In the genomic region with DNA sequence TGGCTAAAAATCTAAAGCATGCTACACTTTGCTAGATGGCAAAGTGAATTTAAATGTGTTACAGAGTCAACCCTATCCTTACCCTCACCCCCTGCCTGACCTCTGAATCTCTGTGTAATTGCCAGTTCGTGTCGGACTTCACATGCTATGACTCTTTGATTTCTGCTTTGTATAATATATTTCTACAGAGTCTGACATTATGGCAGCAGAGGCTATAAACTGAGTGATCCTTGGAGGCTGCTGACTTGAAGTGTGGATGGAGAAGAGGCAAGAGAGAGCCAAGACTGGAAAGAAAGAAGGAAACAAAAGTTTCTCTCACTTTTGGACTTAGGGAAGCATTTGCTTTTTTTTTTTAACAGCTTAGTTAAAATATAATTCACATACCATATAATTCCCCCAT, we compare ENCODE assay signal across 1 cellular context.
TF ChIP-seq lines count a peak whose summit lies in the region.

No MANE protein-coding gene starts in this region.

TF ChIP-seq in GM23338, 12 proteins besides CTCF, POLR2A, EP300 and RAD21 (continued from another document):
- TF ChIP-seq, protein P1, sequence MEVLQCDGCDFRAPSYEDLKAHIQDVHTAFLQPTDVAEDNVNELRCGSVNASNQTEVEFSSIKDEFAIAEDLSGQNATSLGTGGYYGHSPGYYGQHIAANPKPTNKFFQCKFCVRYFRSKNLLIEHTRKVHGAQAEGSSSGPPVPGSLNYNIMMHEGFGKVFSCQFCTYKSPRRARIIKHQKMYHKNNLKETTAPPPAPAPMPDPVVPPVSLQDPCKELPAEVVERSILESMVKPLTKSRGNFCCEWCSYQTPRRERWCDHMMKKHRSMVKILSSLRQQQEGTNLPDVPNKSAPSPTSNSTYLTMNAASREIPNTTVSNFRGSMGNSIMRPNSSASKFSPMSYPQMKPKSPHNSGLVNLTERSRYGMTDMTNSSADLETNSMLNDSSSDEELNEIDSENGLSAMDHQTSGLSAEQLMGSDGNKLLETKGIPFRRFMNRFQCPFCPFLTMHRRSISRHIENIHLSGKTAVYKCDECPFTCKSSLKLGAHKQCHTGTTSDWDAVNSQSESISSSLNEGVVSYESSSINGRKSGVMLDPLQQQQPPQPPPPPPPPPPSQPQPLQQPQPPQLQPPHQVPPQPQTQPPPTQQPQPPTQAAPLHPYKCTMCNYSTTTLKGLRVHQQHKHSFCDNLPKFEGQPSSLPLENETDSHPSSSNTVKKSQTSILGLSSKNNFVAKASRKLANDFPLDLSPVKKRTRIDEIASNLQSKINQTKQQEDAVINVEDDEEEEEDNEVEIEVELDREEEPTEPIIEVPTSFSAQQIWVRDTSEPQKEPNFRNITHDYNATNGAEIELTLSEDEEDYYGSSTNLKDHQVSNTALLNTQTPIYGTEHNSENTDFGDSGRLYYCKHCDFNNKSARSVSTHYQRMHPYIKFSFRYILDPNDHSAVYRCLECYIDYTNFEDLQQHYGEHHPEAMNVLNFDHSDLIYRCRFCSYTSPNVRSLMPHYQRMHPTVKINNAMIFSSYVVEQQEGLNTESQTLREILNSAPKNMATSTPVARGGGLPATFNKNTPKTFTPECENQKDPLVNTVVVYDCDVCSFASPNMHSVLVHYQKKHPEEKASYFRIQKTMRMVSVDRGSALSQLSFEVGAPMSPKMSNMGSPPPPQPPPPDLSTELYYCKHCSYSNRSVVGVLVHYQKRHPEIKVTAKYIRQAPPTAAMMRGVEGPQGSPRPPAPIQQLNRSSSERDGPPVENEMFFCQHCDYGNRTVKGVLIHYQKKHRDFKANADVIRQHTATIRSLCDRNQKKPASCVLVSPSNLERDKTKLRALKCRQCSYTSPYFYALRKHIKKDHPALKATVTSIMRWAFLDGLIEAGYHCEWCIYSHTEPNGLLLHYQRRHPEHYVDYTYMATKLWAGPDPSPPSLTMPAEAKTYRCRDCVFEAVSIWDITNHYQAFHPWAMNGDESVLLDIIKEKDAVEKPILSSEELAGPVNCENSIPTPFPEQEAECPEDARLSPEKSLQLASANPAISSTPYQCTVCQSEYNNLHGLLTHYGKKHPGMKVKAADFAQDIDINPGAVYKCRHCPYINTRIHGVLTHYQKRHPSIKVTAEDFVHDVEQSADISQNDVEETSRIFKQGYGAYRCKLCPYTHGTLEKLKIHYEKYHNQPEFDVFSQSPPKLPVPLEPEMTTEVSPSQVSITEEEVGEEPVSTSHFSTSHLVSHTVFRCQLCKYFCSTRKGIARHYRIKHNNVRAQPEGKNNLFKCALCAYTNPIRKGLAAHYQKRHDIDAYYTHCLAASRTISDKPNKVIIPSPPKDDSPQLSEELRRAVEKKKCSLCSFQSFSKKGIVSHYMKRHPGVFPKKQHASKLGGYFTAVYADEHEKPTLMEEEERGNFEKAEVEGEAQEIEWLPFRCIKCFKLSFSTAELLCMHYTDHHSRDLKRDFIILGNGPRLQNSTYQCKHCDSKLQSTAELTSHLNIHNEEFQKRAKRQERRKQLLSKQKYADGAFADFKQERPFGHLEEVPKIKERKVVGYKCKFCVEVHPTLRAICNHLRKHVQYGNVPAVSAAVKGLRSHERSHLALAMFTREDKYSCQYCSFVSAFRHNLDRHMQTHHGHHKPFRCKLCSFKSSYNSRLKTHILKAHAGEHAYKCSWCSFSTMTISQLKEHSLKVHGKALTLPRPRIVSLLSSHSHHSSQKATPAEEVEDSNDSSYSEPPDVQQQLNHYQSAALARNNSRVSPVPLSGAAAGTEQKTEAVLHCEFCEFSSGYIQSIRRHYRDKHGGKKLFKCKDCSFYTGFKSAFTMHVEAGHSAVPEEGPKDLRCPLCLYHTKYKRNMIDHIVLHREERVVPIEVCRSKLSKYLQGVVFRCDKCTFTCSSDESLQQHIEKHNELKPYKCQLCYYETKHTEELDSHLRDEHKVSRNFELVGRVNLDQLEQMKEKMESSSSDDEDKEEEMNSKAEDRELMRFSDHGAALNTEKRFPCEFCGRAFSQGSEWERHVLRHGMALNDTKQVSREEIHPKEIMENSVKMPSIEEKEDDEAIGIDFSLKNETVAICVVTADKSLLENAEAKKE (CRISPR knock-in tag; IDR thresholded peaks at IDR 0.05): no peak
- TF ChIP-seq ZNF331 (CRISPR knock-in tag; IDR thresholded peaks at IDR 0.05; ENCODE audit: low read depth) (no peak), CREB1 (CRISPR knock-in tag; IDR thresholded peaks at IDR 0.05; ENCODE audit: low read depth) (no peak), JUNB (IDR thresholded peaks at IDR 0.05; ENCODE audit: unreplicated experiment) (no peak), NANOG (IDR thresholded peaks at IDR 0.05; ENCODE audit: borderline replicate concordance) (no peak)
TF ChIP-seq in GM23338: peak in this region for 0.
